In genomic region chrX:57647020-57647419, GRCh38 we compare ENCODE assay signal across 23 cellular contexts. TPM values are rescaled to one million over a fixed set of nuclear protein-coding genes. Genes with fewer than 3 reads are reported as not detected.
DNase-seq lines count a peak whose midpoint lies in the region; ATAC-seq, FAIRE-seq and TF ChIP-seq lines count a peak whose summit lies in the region.
"Had no signal": no experiment of that assay in that cellular context is flagged by ENCODE, and none has a peak within 500 bp of the region (broad histone marks: within the 10 kb centered on the region; RNA-seq: fewer than 3 reads in every experiment).

No MANE protein-coding gene starts in this region.

- H3K36me3 ChIP-seq in H7 (replicated peaks; ENCODE audit: control insufficient read depth, insufficient read depth, low read length) (no peaks in the 10 kb centered on the region), H1 (ENCODE audit: control insufficient read depth in 2 of 4, insufficient read depth in 4 of 4, low read length in 3 of 4) (no peaks in the 10 kb centered on the region), iPS-18a (ENCODE audit: control insufficient read depth, low read depth, low read length) (no peaks in the 10 kb centered on the region)
- H3K36me3 ChIP-seq: BE2C had no signal

- no peak overlapping the region for H4K91ac ChIP-seq in H1 (replicated peaks; ENCODE audit: insufficient read length, low read length)

- no peaks in the 10 kb centered on the region for H3K23me2 ChIP-seq in H1 (ENCODE audit: low read depth, low read length)

- H3K4ac ChIP-seq in H1 (replicated peaks; ENCODE audit: insufficient read length, low read depth, low read length), result no peak overlapping the region

- H3K27ac ChIP-seq in H1 (ENCODE audit: low read depth, low read length) (no peak overlapping the region), iPS-18a (ENCODE audit: low read length) (peak overlapping the region; percentile 47)
- H3K27ac ChIP-seq: C4-2B had no signal

- H3K9ac ChIP-seq in H1 (replicated peaks in 1 of 4; ENCODE audit: extremely low read depth in 1 of 4, low read depth in 3 of 4, low read length in 3 of 4) (no peak overlapping the region), iPS-18a (ENCODE audit: low read length) (no peak overlapping the region)

- H3K4me2 ChIP-seq in H1 (ENCODE audit: insufficient read depth in 1 of 2, low read depth in 2 of 2, low read length in 2 of 2), result 0 out of 4 replicates have a peak overlapping the region, but pooled peaks of 1 of the 2 experiments have one; percentile 1

- ATAC-seq in GM19397 (IDR thresholded peaks at IDR 0.05; ENCODE audit: unreplicated experiment), result no peak
- no peak for ATAC-seq in activated CD4-positive, alpha-beta T cell treated with anti-CD3 and anti-CD28 coated beads for 36 hours
- ATAC-seq: CD8-positive, alpha-beta T cell had no signal

- H3K79me1 ChIP-seq in H1 (ENCODE audit: low read depth, low read length), result no peaks in the 10 kb centered on the region

- H3K27me3 ChIP-seq in H7 (ENCODE audit: control insufficient read depth, insufficient read depth, low read length), result no peaks in the 10 kb centered on the region
- no peaks in the 10 kb centered on the region for H3K27me3 ChIP-seq in H1 (replicated peaks in 1 of 4; ENCODE audit: control insufficient read depth in 3 of 4, extremely low read depth in 1 of 4, insufficient read depth in 3 of 4, low read length in 3 of 4)
- H3K27me3 ChIP-seq in iPS-18a (ENCODE audit: control insufficient read depth, insufficient read depth, low read length), result no peaks in the 10 kb centered on the region
- H3K27me3 ChIP-seq: BE2C had no signal

- H3K56ac ChIP-seq in H1 (replicated peaks; ENCODE audit: insufficient read length, low read depth, low read length), result no peak overlapping the region

- no peak overlapping the region for H2BK15ac ChIP-seq in H1 (ENCODE audit: low read length)

- peak; percentile 48 for FAIRE-seq in H1 (lab: Jason Lieb, UNC)
- FAIRE-seq: D721Med, GM12892, GM19239, H54, HTR-8/SVneo had no signal

- H3K9me3 ChIP-seq in H1 (ENCODE audit: insufficient read depth in 2 of 2, low read depth in 1 of 2, low read length in 1 of 2), result no peaks in the 10 kb centered on the region
- peaks cover 12% of the 10 kb centered on the region for H3K9me3 ChIP-seq in iPS-18a (ENCODE audit: control insufficient read depth, low read depth, low read length)
- H3K9me3 ChIP-seq: BE2C had no signal

- no peak for TF ChIP-seq EP300 in H1 (IDR thresholded peaks at IDR 0.05; ENCODE audit: borderline replicate concordance in 1 of 2, low read depth in 2 of 2, low read length in 2 of 2)

- no peak for TF ChIP-seq POLR2A in H1 (IDR thresholded peaks at IDR 0.05; ENCODE audit: control extremely low read depth in 1 of 2, low read depth in 2 of 2, low read length in 2 of 2)

- H3K27me3 Mint-ChIP-seq in activated CD4-positive, alpha-beta T cell treated with anti-CD3 and anti-CD28 coated beads for 36 hours, result no peaks in the 10 kb centered on the region

- no peak overlapping the region for H2BK120ac ChIP-seq in H1 (replicated peaks; ENCODE audit: low read depth, low read length)

- no peak overlapping the region for H3K14ac ChIP-seq in H1 (ENCODE audit: insufficient read length)

- no peak for TF ChIP-seq RAD21 in H1 (IDR thresholded peaks at IDR 0.05 in 1 of 2, conservative IDR thresholded peaks at IDR 0.05 in 1 of 2; ENCODE audit: low read depth in 2 of 2, low read length in 2 of 2)

- DNase-seq in H7, result peak; percentile 3
- DNase-seq in H1 (ENCODE audit: low read depth in 1 of 2, low spot score in 2 of 2), result no peak
- DNase-seq in activated CD4-positive, alpha-beta T cell treated with anti-CD3 and anti-CD28 coated beads for 36 hours, result no peak
- no peak for DNase-seq in SIG-M5 (lab: John Stamatoyannopoulos, UW)
- no peak for DNase-seq in HUDEP-2 (lab: John Stamatoyannopoulos, UW; ENCODE audit: unreplicated experiment in 76 of 76)
- DNase-seq: BE2C; CD8-positive, alpha-beta T cell; COR-L47; DMS153; DMS79 treated with DMSO at 0.1 percent for 48 hours; EL; GDM1; IMR-90; KBM-7 had no signal

- POLR2A ChIA-PET in H1 (lab: Charles Lee; ENCODE audit: partially characterized antibody), result no interaction called here
- POLR2A ChIA-PET in activated CD4-positive, alpha-beta T cell treated with anti-CD3 and anti-CD28 coated beads for 36 hours (lab: Charles Lee), result no interaction called here

- no peak overlapping the region for H2AK5ac ChIP-seq in H1 (ENCODE audit: low read depth, low read length)

- H3K79me2 ChIP-seq in H1 (ENCODE audit: control insufficient read depth in 1 of 2, insufficient read depth in 2 of 2, low read length in 2 of 2), result no peaks in the 10 kb centered on the region

- no peaks in the 10 kb centered on the region for H3K9me3 Mint-ChIP-seq in activated CD4-positive, alpha-beta T cell treated with anti-CD3 and anti-CD28 coated beads for 36 hours (ENCODE audit: low read depth)
- H3K9me3 Mint-ChIP-seq: CD8-positive, alpha-beta T cell had no signal

- no peaks in the 10 kb centered on the region for H3K36me3 Mint-ChIP-seq in activated CD4-positive, alpha-beta T cell treated with anti-CD3 and anti-CD28 coated beads for 36 hours (ENCODE audit: low read depth)
- H3K36me3 Mint-ChIP-seq: CD8-positive, alpha-beta T cell had no signal

- H2BK20ac ChIP-seq in H1 (ENCODE audit: low read length), result no peak overlapping the region

- H3K4me1 ChIP-seq in H1 (replicated peaks in 1 of 4; ENCODE audit: control insufficient read depth in 3 of 4, insufficient read depth in 4 of 4, low read length in 3 of 4) (peaks cover 0 to 3% (median 0%) of the 10 kb centered on the region in 4 experiments; a peak in 1 of 7 replicates), iPS-18a (ENCODE audit: control insufficient read depth, low read depth, low read length) (peaks cover 16% of the 10 kb centered on the region)
- H3K4me1 ChIP-seq: BE2C had no signal

- no peak overlapping the region for H2BK12ac ChIP-seq in H1 (ENCODE audit: low read depth, low read length)

- H2AFZ ChIP-seq in H1 (ENCODE audit: low read length), result no peak overlapping the region

- H4K5ac ChIP-seq in H1 (ENCODE audit: insufficient read length, low read depth, low read length), result no peak overlapping the region

- H3K23ac ChIP-seq in H1 (ENCODE audit: insufficient read length), result no peak overlapping the region

- no peak overlapping the region for H3K18ac ChIP-seq in H1 (ENCODE audit: extremely low read depth, low read length)

- H3K4me3 Mint-ChIP-seq in activated CD4-positive, alpha-beta T cell treated with anti-CD3 and anti-CD28 coated beads for 36 hours, result no peak overlapping the region
- H3K4me3 Mint-ChIP-seq: CD8-positive, alpha-beta T cell had no signal

- H4K20me1 ChIP-seq in H1 (replicated peaks in 1 of 2; ENCODE audit: control insufficient read depth in 1 of 2, insufficient read depth in 2 of 2, low read length in 2 of 2), result no peaks in the 10 kb centered on the region

- H3K4me3 ChIP-seq in H7 (ENCODE audit: insufficient read depth, low read depth, low read length) (no peak overlapping the region), H1 (ENCODE audit: extremely low read depth in 1 of 4, insufficient read depth in 2 of 4, low read depth in 3 of 4, low read length in 4 of 4) (no peak overlapping the region; a peak in 1 of 8 replicates), iPS-18a (ENCODE audit: low read length) (no peak overlapping the region)

- intact Hi-C loops in activated CD4-positive, alpha-beta T cell treated with anti-CD3 and anti-CD28 coated beads for 36 hours (cut with DNase I, micrococcal nuclease), result no loop called here

- no peak overlapping the region for H4K8ac ChIP-seq in H1 (ENCODE audit: extremely low read depth, insufficient read depth, low read length)

- CTCF ChIA-PET in H1 (lab: Charles Lee; ENCODE audit: partially characterized antibody), result no interaction called here
- CTCF ChIA-PET in activated CD4-positive, alpha-beta T cell treated with anti-CD3 and anti-CD28 coated beads for 36 hours (lab: Charles Lee), result no interaction called here

- no peak for TF ChIP-seq CTCF in H1 (IDR thresholded peaks at IDR 0.05; ENCODE audit: control extremely low read depth in 1 of 3, insufficient read depth in 1 of 3, low read depth in 1 of 3, low read length in 3 of 3)

- H3K27ac Mint-ChIP-seq in activated CD4-positive, alpha-beta T cell treated with anti-CD3 and anti-CD28 coated beads for 36 hours, result no peak overlapping the region
- H3K27ac Mint-ChIP-seq: CD8-positive, alpha-beta T cell had no signal

- no peak overlapping the region for H2BK5ac ChIP-seq in H1 (ENCODE audit: low read depth, low read length)

- no peaks in the 10 kb centered on the region for H3K4me1 Mint-ChIP-seq in activated CD4-positive, alpha-beta T cell treated with anti-CD3 and anti-CD28 coated beads for 36 hours

RNA-seq across cellular contexts. Expression of gene NLRP2B, which starts 33.0 kb away (rescaled TPM):
- not detected in 2 replicates for total RNA-seq in H7 (2014; rRNA removed; shearing (Covaris generic))
- not detected in 2 replicates for total RNA-seq in H1 (2021; fragmentation: NEBNext Ultra II Directional; extraction: Animal tissue kit (Norgen Biotek cat#: 25700))
- polyA plus RNA-seq in H1 (2011; rRNA removed), result not detected in 2 replicates
- not detected for polyA plus RNA-seq in H1 (2011; cell fraction: cytosol; rRNA removed)
- not detected for polyA plus RNA-seq in H1 (2011; cell fraction: nucleus; rRNA removed)
- polyA plus RNA-seq in H1 (2012, experiment 1 of 2), result not detected in 4 replicates
- not detected for polyA plus RNA-seq in H1 (2012, experiment 2 of 2)
- polyA plus RNA-seq in H1 (2013, experiment 1 of 2), result not detected
- polyA plus RNA-seq in H1 (2013, experiment 2 of 2), result not detected
- not detected in 2 replicates for polyA minus RNA-seq in H1 (2011; rRNA and poly(A)+ RNA removed)
- not detected for polyA minus RNA-seq in H1 (2011; cell fraction: cytosol; rRNA and poly(A)+ RNA removed)
- not detected for polyA minus RNA-seq in H1 (2011; cell fraction: nucleus; rRNA and poly(A)+ RNA removed)
- not detected for total RNA-seq in activated CD4-positive, alpha-beta T cell treated with anti-CD3 and anti-CD28 coated beads for 36 hours
- total RNA-seq: CD8-positive, alpha-beta T cell; IMR-90 had no signal
- polyA plus RNA-seq: AG04450, IMR-90 had no signal

RNA-seq across cellular contexts. Expression of gene ZXDB, which starts 55.2 kb away (rescaled TPM):
- 10.4 and 11.0 TPM in 2 replicates for total RNA-seq in H7 (2014; rRNA removed; shearing (Covaris generic))
- 6.1 and 6.7 TPM in 2 replicates for total RNA-seq in H1 (2021; fragmentation: NEBNext Ultra II Directional; extraction: Animal tissue kit (Norgen Biotek cat#: 25700))
- 3.0 and 4.0 TPM in 2 replicates for polyA plus RNA-seq in H1 (2011; rRNA removed)
- polyA plus RNA-seq in H1 (2011; cell fraction: cytosol; rRNA removed), result 3.9 TPM
- polyA plus RNA-seq in H1 (2011; cell fraction: nucleus; rRNA removed), result 2.2 TPM
- polyA plus RNA-seq in H1 (2012, experiment 1 of 2), result 2.0 to 3.0 TPM (median 2.6 TPM) in 4 replicates
- polyA plus RNA-seq in H1 (2012, experiment 2 of 2), result 0.93 TPM
- 4.5 TPM for polyA plus RNA-seq in H1 (2013, experiment 1 of 2)
- 4.2 TPM for polyA plus RNA-seq in H1 (2013, experiment 2 of 2)
- polyA minus RNA-seq in H1 (2011; rRNA and poly(A)+ RNA removed), result 12.5 and 13.4 TPM in 2 replicates
- polyA minus RNA-seq in H1 (2011; cell fraction: cytosol; rRNA and poly(A)+ RNA removed), result 6.3 TPM
- polyA minus RNA-seq in H1 (2011; cell fraction: nucleus; rRNA and poly(A)+ RNA removed), result 12.8 TPM
- total RNA-seq in activated CD4-positive, alpha-beta T cell treated with anti-CD3 and anti-CD28 coated beads for 36 hours, result 1 to 10 TPM; 4.7 to 5.9 TPM
